Comparison of ENCODE assay signal across 1 cellular context in genomic region chr6:32983493-32983848, GRCh38.
TF ChIP-seq lines count a peak whose summit lies in the region.

No MANE protein-coding gene starts in this region.

TF ChIP-seq in WTC11, 78 proteins besides CTCF, POLR2A, EP300 and RAD21 (continued from another document):
- no peak for TF ChIP-seq ATF3 (CRISPR knock-in tag; conservative IDR thresholded peaks at IDR 0.05)
- no peak for TF ChIP-seq RORB (CRISPR knock-in tag; IDR thresholded peaks at IDR 0.05)
- TF ChIP-seq AR (CRISPR knock-in tag; IDR thresholded peaks at IDR 0.05), result peak; percentile 82
- peak; percentile 35; the same call in 1 of the 2 replicates for TF ChIP-seq ERG (CRISPR knock-in tag; IDR thresholded peaks at IDR 0.05)
